8 cellular contexts compared by ENCODE assay signal in the genomic region with DNA sequence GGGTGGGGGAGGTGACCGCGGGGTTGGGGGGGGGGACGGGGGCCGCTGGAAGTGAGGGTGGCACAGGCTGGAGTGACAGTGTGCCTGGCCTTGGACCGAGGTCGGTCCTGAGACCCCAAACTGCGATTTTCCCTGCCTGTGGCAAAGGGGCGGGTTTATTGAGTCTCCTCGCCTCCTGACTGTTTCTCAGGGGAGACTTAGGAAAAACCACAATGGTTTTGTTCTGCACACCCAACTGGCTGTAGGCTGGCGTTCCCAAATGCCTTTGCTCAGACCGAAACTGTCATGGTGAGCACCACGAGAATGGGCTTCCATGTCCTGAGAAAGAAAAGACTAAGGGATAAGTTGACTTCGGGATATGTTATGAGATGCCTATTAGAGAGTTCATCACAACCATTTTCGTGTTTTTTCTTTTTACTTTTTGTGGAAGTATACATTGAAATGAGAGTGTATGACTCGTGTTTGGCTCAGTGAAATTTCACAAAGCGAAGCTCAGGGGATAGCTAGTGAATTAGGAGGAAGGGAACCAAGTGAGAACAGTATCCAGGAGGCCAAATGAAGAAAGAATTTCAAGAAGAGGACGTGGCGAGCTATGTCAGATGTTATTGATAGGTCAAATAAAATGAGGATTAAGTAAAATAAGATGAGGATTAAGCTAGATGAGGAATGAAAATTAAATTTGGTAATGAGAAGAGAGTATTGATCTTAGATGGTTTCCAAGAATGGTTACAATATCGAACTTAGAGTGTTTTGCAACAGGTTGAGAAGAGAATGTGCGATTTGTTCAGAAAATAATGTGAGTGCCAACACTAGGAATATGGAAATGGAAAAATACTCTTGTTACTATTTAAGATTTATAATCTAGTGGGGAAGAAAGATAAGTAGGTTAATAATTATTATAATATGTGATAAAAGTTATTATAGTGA. TPM values are rescaled to one million over a fixed set of nuclear protein-coding genes. Genes with fewer than 3 reads are reported as not detected.
A peak's percentile ranks its signal among the peaks of the same experiment; 100 is the strongest.
DNase-seq lines count a peak whose midpoint lies in the region; ATAC-seq, FAIRE-seq and TF ChIP-seq lines count a peak whose summit lies in the region.

No MANE protein-coding gene starts in this region.

- 10% methylated on average over 20 of the region's 20 CpGs for WGBS in liver

- no peaks in the 10 kb centered on the region for H3K27me3 ChIP-seq in liver (ENCODE audit: control insufficient read depth in 4 of 4, insufficient read depth in 4 of 4, low read length in 3 of 4)

- H3K9me3 ChIP-seq in liver (ENCODE audit: control insufficient read depth in 4 of 4, low read length in 3 of 4) = peaks cover 0 to 3% (median 0%) of the 10 kb centered on the region in 4 donors

- DNase-seq in NOMO-1 treated with DMSO at 0.1 percent for 48 hours (lab: John Stamatoyannopoulos, UW; ENCODE audit: unreplicated experiment) (peak; percentile 23), NOMO-1 treated with dmso at 0.1 percent for 144 hours (lab: John Stamatoyannopoulos, UW; ENCODE audit: unreplicated experiment) (no peak), M059J (ENCODE audit: low read depth) (peak; percentile 67), urothelium cell line (ENCODE audit: low spot score) (peak; percentile 40)

- no peak for TF ChIP-seq RAD21 in liver (IDR thresholded peaks at IDR 0.05)

- FAIRE-seq in urothelium cell line (lab: Jason Lieb, UNC) = no peak

- H3K36me3 ChIP-seq in liver (ENCODE audit: control insufficient read depth in 4 of 4, insufficient read depth in 3 of 4, low read depth in 1 of 4, low read length in 3 of 4) = no peaks in the 10 kb centered on the region

- peaks cover 2 to 15% (median 10%) of the 10 kb centered on the region in 4 donors for H3K4me1 ChIP-seq in liver (ENCODE audit: control insufficient read depth in 4 of 4, insufficient read depth in 4 of 4, low read length in 3 of 4)

- H3K4me3 ChIP-seq in liver (ENCODE audit: low read depth in 1 of 3, low read length in 3 of 3) = peak overlapping the region; percentile 67 to 85 (median 70)

- TF ChIP-seq CTCF in liver (IDR thresholded peaks at IDR 0.05; ENCODE audit: low read depth, low read length, missing input control) = no peak

- H3K9ac ChIP-seq in liver (ENCODE audit: low read depth in 1 of 2, low read length in 2 of 2) = peak overlapping the region; percentile 30 to 40

- peak overlapping the region; percentile 29 for H3K27ac ChIP-seq in cingulate gyrus (ENCODE audit: low read depth, low read length)
- H3K27ac ChIP-seq in liver (ENCODE audit: low read depth in 1 of 2, low read length in 2 of 2) = peak overlapping the region; percentile 70 to 81

- ATAC-seq in GM18907 (IDR thresholded peaks at IDR 0.05; ENCODE audit: unreplicated experiment) (no peak), HG03571 (IDR thresholded peaks at IDR 0.05; ENCODE audit: unreplicated experiment) (no peak)

TF ChIP-seq in liver, 16 proteins besides CTCF, POLR2A, EP300 and RAD21:
- TF ChIP-seq FOXA1 (IDR thresholded peaks at IDR 0.05) (no peak), YY1 (IDR thresholded peaks at IDR 0.05) (peak; percentile 76), HNF4A (conservative IDR thresholded peaks at IDR 0.05) (peak in 1 of 2 donors; percentile 7), RXRA (IDR thresholded peaks at IDR 0.05) (peak in 1 of 2 donors; percentile 6)

RNA-seq across cellular contexts. Expression of gene NET1, which starts 0.9 kb away (rescaled TPM):
- 11.4 and 16.3 TPM in 2 replicates for total RNA-seq in M059J (2014; rRNA removed; shearing (Covaris generic))
- 10 to 100 TPM; 34.9 to 38.6 TPM for total RNA-seq in liver
- 10 to 100 TPM; 16.2 TPM for polyA plus RNA-seq in liver

RNA-seq across cellular contexts. Expression of gene TUBAL3, which starts 8.6 kb away (rescaled TPM):
- total RNA-seq in M059J (2014; rRNA removed; shearing (Covaris generic)) = not detected in 2 replicates
- total RNA-seq in liver = under 1 TPM in 1 of 2 donors, not detected in 1; 0.75 TPM
- not detected for polyA plus RNA-seq in liver

RNA-seq across cellular contexts. Expression of gene UCN3, which starts 48.5 kb away (rescaled TPM):
- not detected in 2 replicates for total RNA-seq in M059J (2014; rRNA removed; shearing (Covaris generic))
- under 1 TPM in 1 of 2 donors, not detected in 1; 0.23 TPM for total RNA-seq in liver
- not detected for polyA plus RNA-seq in liver
